1 cellular context compared by ENCODE assay signal in genomic region chr19:50318438-50318837, GRCh38.
TF ChIP-seq lines count a peak whose summit lies in the region.

No MANE protein-coding gene starts in this region.

TF ChIP-seq in K562, 482 proteins besides CTCF, POLR2A, EP300 and RAD21:
- TF ChIP-seq ZBTB40 (IDR thresholded peaks at IDR 0.05) (peak; percentile 66), ZBTB40 (CRISPR knock-in tag; IDR thresholded peaks at IDR 0.05) (peak; percentile 59; the same call in 1 of the 2 replicates), TBP (optimal IDR thresholded peaks at IDR 0.05; ENCODE audit: low read depth, low read length) (no peak), SMARCA5 (IDR thresholded peaks at IDR 0.05) (no peak)
- TF ChIP-seq, protein P1, sequence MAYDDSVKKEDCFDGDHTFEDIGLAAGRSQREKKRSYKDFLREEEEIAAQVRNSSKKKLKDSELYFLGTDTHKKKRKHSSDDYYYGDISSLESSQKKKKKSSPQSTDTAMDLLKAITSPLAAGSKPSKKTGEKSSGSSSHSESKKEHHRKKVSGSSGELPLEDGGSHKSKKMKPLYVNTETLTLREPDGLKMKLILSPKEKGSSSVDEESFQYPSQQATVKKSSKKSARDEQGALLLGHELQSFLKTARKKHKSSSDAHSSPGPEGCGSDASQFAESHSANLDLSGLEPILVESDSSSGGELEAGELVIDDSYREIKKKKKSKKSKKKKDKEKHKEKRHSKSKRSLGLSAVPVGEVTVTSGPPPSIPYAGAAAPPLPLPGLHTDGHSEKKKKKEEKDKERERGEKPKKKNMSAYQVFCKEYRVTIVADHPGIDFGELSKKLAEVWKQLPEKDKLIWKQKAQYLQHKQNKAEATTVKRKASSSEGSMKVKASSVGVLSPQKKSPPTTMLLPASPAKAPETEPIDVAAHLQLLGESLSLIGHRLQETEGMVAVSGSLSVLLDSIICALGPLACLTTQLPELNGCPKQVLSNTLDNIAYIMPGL (CRISPR knock-in tag; IDR thresholded peaks at IDR 0.05), result no peak
